ENCODE assay signal across 22 cellular contexts in genomic region chr7:130346339-130346905, GRCh38. TPM values are rescaled to one million over a fixed set of nuclear protein-coding genes. Genes with fewer than 3 reads are reported as not detected.
"Had no signal": no experiment of that assay in that cellular context is flagged by ENCODE, and none has a peak within 500 bp of the region (broad histone marks: within the 10 kb centered on the region; RNA-seq: fewer than 3 reads in every experiment).

No MANE protein-coding gene starts in this region.

- H3K27ac Mint-ChIP-seq: activated CD4-positive, alpha-beta memory T cell treated with anti-CD3 and anti-CD28 coated beads for 36 hours; activated CD4-positive, alpha-beta T cell treated with anti-CD3 and anti-CD28 coated beads, Interleukin-2, amount 10 ng/mL, durations not matched to agents 7 days and 5 days; activated naive CD8-positive, alpha-beta T cell had no signal

- H3K4me3 Mint-ChIP-seq: activated CD4-positive, alpha-beta memory T cell treated with anti-CD3 and anti-CD28 coated beads for 36 hours; activated CD4-positive, alpha-beta T cell treated with anti-CD3 and anti-CD28 coated beads, Interleukin-2, amount 10 ng/mL, durations not matched to agents 7 days and 5 days; activated naive CD8-positive, alpha-beta T cell; activated T-cell treated with anti-CD3 and anti-CD28 coated beads, Interleukin-2, amount 50 U/mL, for 4 hours had no signal

- DNase-seq: activated CD4-positive, alpha-beta memory T cell treated with anti-CD3 and anti-CD28 coated beads for 36 hours; activated CD4-positive, alpha-beta T cell treated with anti-CD3 and anti-CD28 coated beads, Interleukin-2, amount 10 ng/mL, durations not matched to agents 7 days and 5 days; activated CD4-positive, CD25-positive, alpha-beta regulatory T cell; activated CD8-positive, alpha-beta memory T cell treated with anti-CD3 and anti-CD28 coated beads for 24 hours; activated effector memory CD4-positive, alpha-beta T cell treated with anti-CD3 and anti-CD28 coated beads, Interleukin-2, amount 50 U/mL, for 16 hours; activated naive CD4-positive, alpha-beta T cell treated with Interleukin-2 at 50 U/mL for 16 hours; activated T-cell treated with anti-CD3 and anti-CD28 coated beads, Interleukin-2, amount 50 U/mL, for 4 hours; amygdala; NCI-H1048; NCI-H146; NCI-H187 treated with DMSO at 0.1 percent for 48 hours; NCI-H2081 treated with DMSO at 0.1 percent for 48 hours; NCI-H446; NCI-H524; SHP77 treated with DMSO at 0.1 percent for 48 hours; T-helper 1 cell had no signal

- ATAC-seq: activated T-cell treated with anti-CD3 and anti-CD28 coated beads, Interleukin-2, amount 50 U/mL, for 4 hours had no signal

- H3K36me3 Mint-ChIP-seq: activated CD4-positive, alpha-beta memory T cell treated with anti-CD3 and anti-CD28 coated beads for 36 hours; activated naive CD8-positive, alpha-beta T cell; brain had no signal

- H3K27ac ChIP-seq: VCaP had no signal

- H3K27me3 Mint-ChIP-seq: activated naive CD8-positive, alpha-beta T cell; brain had no signal

- H3K9me3 Mint-ChIP-seq: activated CD4-positive, alpha-beta memory T cell treated with anti-CD3 and anti-CD28 coated beads for 36 hours; activated T-cell treated with anti-CD3 and anti-CD28 coated beads, Interleukin-2, amount 50 U/mL, for 4 hours had no signal

RNA-seq across cellular contexts. Expression of gene CPA5, which starts 1.8 kb away (rescaled TPM):
- total RNA-seq: activated CD4-positive, alpha-beta T cell treated with anti-CD3 and anti-CD28 coated beads, Interleukin-2, amount 10 ng/mL, durations not matched to agents 7 days and 5 days; astrocyte; M059J had no signal

RNA-seq across cellular contexts. Expression of gene CPA1, which starts 33.9 kb away (rescaled TPM):
- total RNA-seq: activated CD4-positive, alpha-beta memory T cell treated with anti-CD3 and anti-CD28 coated beads for 36 hours; activated CD4-positive, alpha-beta T cell treated with anti-CD3 and anti-CD28 coated beads, Interleukin-2, amount 10 ng/mL, durations not matched to agents 7 days and 5 days; astrocyte; M059J; T-helper 2 cell treated with Interferon-gamma antibody and Interleukin-4, amounts not matched to agents 100 ng/mL and 5 ng/mL, for 36 hours had no signal

RNA-seq across cellular contexts. Expression of gene CPA4, which starts 53.5 kb away (rescaled TPM):
- total RNA-seq: activated CD4-positive, alpha-beta T cell treated with anti-CD3 and anti-CD28 coated beads, Interleukin-2, amount 10 ng/mL, durations not matched to agents 7 days and 5 days; T-helper 2 cell treated with Interferon-gamma antibody and Interleukin-4, amounts not matched to agents 100 ng/mL and 5 ng/mL, for 36 hours had no signal
